ENCODE assay signal across 28 cellular contexts in the genomic region with DNA sequence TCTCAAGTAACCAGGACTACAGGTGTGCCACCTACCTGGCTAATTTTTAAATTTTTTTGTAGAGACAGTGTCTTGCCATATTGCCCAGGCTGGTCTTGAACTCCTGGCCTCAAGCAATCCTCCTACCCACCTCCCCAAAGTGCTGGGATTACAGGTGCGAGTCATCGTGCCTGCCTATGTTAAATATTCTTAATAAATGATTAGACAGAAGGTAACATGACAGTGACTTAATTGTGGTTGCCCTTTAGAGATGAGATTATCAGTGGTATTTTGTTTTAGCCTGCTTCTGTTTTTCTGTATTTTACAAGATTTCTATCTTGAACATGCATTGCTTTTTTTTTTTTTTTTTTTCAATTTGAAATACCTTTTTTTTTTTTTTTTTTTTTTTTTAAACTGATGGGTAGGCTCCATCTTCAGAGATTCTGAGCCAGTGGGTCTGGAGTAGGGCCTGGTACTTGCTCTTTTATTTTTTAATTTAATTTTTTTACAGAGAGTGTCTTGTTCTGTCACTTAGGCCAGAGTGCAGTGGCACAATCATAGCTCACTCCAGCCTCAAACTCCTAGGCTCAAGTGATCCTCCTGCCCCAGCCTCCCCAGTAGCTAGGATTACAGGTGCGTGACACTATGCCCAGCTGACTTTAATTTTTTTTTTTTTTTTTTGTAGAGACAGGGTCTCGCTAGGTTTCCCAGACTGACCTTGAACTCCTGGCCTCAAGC.
DNase-seq lines count a peak whose midpoint lies in the region; ATAC-seq and TF ChIP-seq lines count a peak whose summit lies in the region.
"Had no signal": no experiment of that assay in that cellular context is flagged by ENCODE, and none has a peak within 500 bp of the region (broad histone marks: within the 10 kb centered on the region; RNA-seq: fewer than 3 reads in every experiment).

No MANE protein-coding gene starts in this region.

- no peak for ATAC-seq in CD4-positive, CD25-positive, alpha-beta regulatory T cell (ENCODE audit: low read depth in 2 of 2)
- no peak for ATAC-seq in activated naive CD8-positive, alpha-beta T cell treated with anti-CD3 and anti-CD28 coated beads, Interleukin-2, amount 50 U/mL, for 24 hours
- ATAC-seq in right lobe of liver (no peak), HG03442 (IDR thresholded peaks at IDR 0.05; ENCODE audit: unreplicated experiment) (no peak)
- ATAC-seq: effector memory CD8-positive, alpha-beta T cell; HCT116; pancreas had no signal

- peaks cover 65% of the 10 kb centered on the region for H3K4me1 ChIP-seq in CD4-positive, CD25-positive, alpha-beta regulatory T cell (ENCODE audit: control insufficient read depth, insufficient read depth, low read length, poor library complexity, severe bottlenecking)
- H3K4me1 ChIP-seq in right lobe of liver: peaks cover 0 to 62% (median 23%) of the 10 kb centered on the region in 4 donors

- H3K4me3 ChIP-seq in CD4-positive, CD25-positive, alpha-beta regulatory T cell (ENCODE audit: low read depth, low read length): no peak overlapping the region
- no peak overlapping the region for H3K4me3 ChIP-seq in right lobe of liver
- H3K4me3 ChIP-seq: coronary artery, left ventricle myocardium inferior, pancreas, SJSA1, transverse colon had no signal

- no peaks in the 10 kb centered on the region for H3K27me3 ChIP-seq in CD4-positive, CD25-positive, alpha-beta regulatory T cell (ENCODE audit: control insufficient read depth, insufficient read depth, low read length)
- H3K27me3 ChIP-seq in right lobe of liver: no peaks in the 10 kb centered on the region
- H3K27me3 ChIP-seq: pancreas, SJSA1, transverse colon had no signal

- peak overlapping the region in 3 of 4 donors; percentile 8 to 68 (median 50) for H3K4me3 Mint-ChIP-seq in CD4-positive, CD25-positive, alpha-beta regulatory T cell
- H3K4me3 Mint-ChIP-seq in activated naive CD8-positive, alpha-beta T cell treated with anti-CD3 and anti-CD28 coated beads, Interleukin-2, amount 50 U/mL, for 24 hours: no peak overlapping the region
- H3K4me3 Mint-ChIP-seq: activated B cell treated with CpG ODN at 0.5 μM for 24 hours; activated CD4-positive, alpha-beta T cell treated with anti-CD3 and anti-CD28 coated beads, Interleukin-2, amount 10 ng/mL, durations not matched to agents 7 days and 5 days; activated naive CD8-positive, alpha-beta T cell treated with anti-CD3 and anti-CD28 coated beads, Interleukin-2, amount 10 ng/mL, durations not matched to agents 7 days and 5 days; neural crest cell had no signal

- no peaks in the 10 kb centered on the region for H3K27me3 Mint-ChIP-seq in CD4-positive, CD25-positive, alpha-beta regulatory T cell
- no peaks in the 10 kb centered on the region for H3K27me3 Mint-ChIP-seq in activated naive CD8-positive, alpha-beta T cell treated with anti-CD3 and anti-CD28 coated beads, Interleukin-2, amount 50 U/mL, for 24 hours
- H3K27me3 Mint-ChIP-seq: activated B cell treated with CpG ODN at 0.5 μM for 24 hours; activated CD4-positive, alpha-beta T cell treated with anti-CD3 and anti-CD28 coated beads, Interleukin-2, amount 10 ng/mL, durations not matched to agents 7 days and 5 days; activated naive CD8-positive, alpha-beta T cell treated with anti-CD3 and anti-CD28 coated beads, Interleukin-2, amount 10 ng/mL, durations not matched to agents 7 days and 5 days; effector memory CD8-positive, alpha-beta T cell had no signal

- peaks cover 4% of the 10 kb centered on the region for H3K36me3 ChIP-seq in CD4-positive, CD25-positive, alpha-beta regulatory T cell (ENCODE audit: control insufficient read depth, insufficient read depth, low read length)
- H3K36me3 ChIP-seq in right lobe of liver: no peaks in the 10 kb centered on the region
- H3K36me3 ChIP-seq: left ventricle myocardium inferior, pancreas, SJSA1, transverse colon had no signal

- TF ChIP-seq CTCF in right lobe of liver (IDR thresholded peaks at IDR 0.05): no peak

- peak overlapping the region; percentile 91 for H3K27ac ChIP-seq in CD4-positive, CD25-positive, alpha-beta regulatory T cell (ENCODE audit: insufficient read depth, low read length, poor library complexity, severe bottlenecking)
- peak overlapping the region in 2 of 3 donors; percentile 24 to 89 for H3K27ac ChIP-seq in right lobe of liver
- H3K27ac ChIP-seq: left ventricle myocardium inferior, pancreas, SJSA1 had no signal

- WGBS in right lobe of liver (ENCODE audit: insufficient coverage, low coverage, low lambda C conversion rate, missing lambda C conversion rate): 84% methylated on average over 3 of the region's 4 CpGs

- no peaks in the 10 kb centered on the region for H3K9me3 ChIP-seq in CD4-positive, CD25-positive, alpha-beta regulatory T cell (ENCODE audit: control insufficient read depth in 2 of 2, low read length in 2 of 2)
- H3K9me3 ChIP-seq in right lobe of liver: no peaks in the 10 kb centered on the region
- H3K9me3 ChIP-seq: left ventricle myocardium inferior, pancreas, SJSA1, transverse colon had no signal

- peaks cover 31 to 75% (median 60%) of the 10 kb centered on the region in 4 donors for H3K4me1 Mint-ChIP-seq in CD4-positive, CD25-positive, alpha-beta regulatory T cell
- H3K4me1 Mint-ChIP-seq in activated naive CD8-positive, alpha-beta T cell treated with anti-CD3 and anti-CD28 coated beads, Interleukin-2, amount 50 U/mL, for 24 hours: peaks cover 55% of the 10 kb centered on the region

- peaks cover 17% of the 10 kb centered on the region for H3K36me3 Mint-ChIP-seq in CD4-positive, CD25-positive, alpha-beta regulatory T cell
- peaks cover 14% of the 10 kb centered on the region for H3K36me3 Mint-ChIP-seq in activated naive CD8-positive, alpha-beta T cell treated with anti-CD3 and anti-CD28 coated beads, Interleukin-2, amount 50 U/mL, for 24 hours (ENCODE audit: low read depth)

- peak in 2 of 3 donors; percentile 30 to 61 for DNase-seq in CD4-positive, CD25-positive, alpha-beta regulatory T cell
- DNase-seq in HK-2 (ENCODE audit: unreplicated experiment): peak; percentile 13
- DNase-seq in activated naive CD8-positive, alpha-beta T cell treated with anti-CD3 and anti-CD28 coated beads, Interleukin-2, amount 50 U/mL, for 24 hours: no peak
- no peak for DNase-seq in right lobe of liver
- no peak for DNase-seq in stimulated activated CD4-positive, alpha-beta T cell treated with anti-CD3 and anti-CD28 coated beads, Interleukin-4, amount 100 ng/mL, for 24 hours
- no peak for DNase-seq in Ammon's horn (ENCODE audit: low spot score)
- no peak for DNase-seq in dedifferentiated amniotic fluid mesenchymal stem cell (ENCODE audit: extremely low spot score)
- DNase-seq: activated B cell treated with CpG ODN at 0.5 μM for 24 hours; activated CD4-positive, alpha-beta T cell treated with anti-CD3 and anti-CD28 coated beads, Interleukin-2, amount 10 ng/mL, durations not matched to agents 7 days and 5 days; activated naive CD8-positive, alpha-beta T cell treated with anti-CD3 and anti-CD28 coated beads, Interleukin-2, amount 10 ng/mL, durations not matched to agents 7 days and 5 days; C1 segment of cervical spinal cord; DND-41; effector memory CD8-positive, alpha-beta T cell; erythroblast; GF-D8; glutamatergic neuron; left ventricle myocardium inferior; NCI-H2107; NCI-H748 treated with DMSO at 0.1 percent for 48 hours; pancreas; stimulated activated CD4-positive, alpha-beta T cell treated with anti-CD3 and anti-CD28 coated beads, Interleukin-1b, Interleukin-23, amount 100 ng/mL, for 48 hours; stimulated activated CD8-positive, alpha-beta memory T cell treated with anti-CD3 and anti-CD28 coated beads, Interleukin-4, amount 100 ng/mL, for 48 hours; transverse colon had no signal

- no peaks in the 10 kb centered on the region for H3K9me3 Mint-ChIP-seq in CD4-positive, CD25-positive, alpha-beta regulatory T cell
- no peaks in the 10 kb centered on the region for H3K9me3 Mint-ChIP-seq in activated naive CD8-positive, alpha-beta T cell treated with anti-CD3 and anti-CD28 coated beads, Interleukin-2, amount 50 U/mL, for 24 hours
- H3K9me3 Mint-ChIP-seq: activated B cell treated with CpG ODN at 0.5 μM for 24 hours; activated CD4-positive, alpha-beta T cell treated with anti-CD3 and anti-CD28 coated beads, Interleukin-2, amount 10 ng/mL, durations not matched to agents 7 days and 5 days; activated naive CD8-positive, alpha-beta T cell treated with anti-CD3 and anti-CD28 coated beads, Interleukin-2, amount 10 ng/mL, durations not matched to agents 7 days and 5 days; effector memory CD8-positive, alpha-beta T cell; neural crest cell had no signal

- intact Hi-C loops in right lobe of liver (cut with DNase I): no loop called here

- TF ChIP-seq POLR2A in right lobe of liver (IDR thresholded peaks at IDR 0.05): no peak

- H3K27ac Mint-ChIP-seq in CD4-positive, CD25-positive, alpha-beta regulatory T cell: peak overlapping the region; percentile 79 to 98 (median 92)
- H3K27ac Mint-ChIP-seq in activated naive CD8-positive, alpha-beta T cell treated with anti-CD3 and anti-CD28 coated beads, Interleukin-2, amount 50 U/mL, for 24 hours: peak overlapping the region; percentile 21
- H3K27ac Mint-ChIP-seq: activated B cell treated with CpG ODN at 0.5 μM for 24 hours; activated CD4-positive, alpha-beta T cell treated with anti-CD3 and anti-CD28 coated beads, Interleukin-2, amount 10 ng/mL, durations not matched to agents 7 days and 5 days; activated naive CD8-positive, alpha-beta T cell treated with anti-CD3 and anti-CD28 coated beads, Interleukin-2, amount 10 ng/mL, durations not matched to agents 7 days and 5 days had no signal

Comparison
In these comparisons a context has a peak if more than half of its experiments do, and no peak if none do; other contexts are left out.
1. DNase-seq: peak in CD4-positive, CD25-positive, alpha-beta regulatory T cell (2 of 3) and HK-2 (single experiment); none in activated naive CD8-positive, alpha-beta T cell treated with anti-CD3 and anti-CD28 coated beads, Interleukin-2, amount 50 U/mL, for 24 hours (single experiment), right lobe of liver (0 of 3), stimulated activated CD4-positive, alpha-beta T cell treated with anti-CD3 and anti-CD28 coated beads, Interleukin-4, amount 100 ng/mL, for 24 hours (single experiment), Ammon's horn (single experiment) and dedifferentiated amniotic fluid mesenchymal stem cell (single experiment).